Comparison of ENCODE assay signal across 24 cellular contexts in the genomic region with DNA sequence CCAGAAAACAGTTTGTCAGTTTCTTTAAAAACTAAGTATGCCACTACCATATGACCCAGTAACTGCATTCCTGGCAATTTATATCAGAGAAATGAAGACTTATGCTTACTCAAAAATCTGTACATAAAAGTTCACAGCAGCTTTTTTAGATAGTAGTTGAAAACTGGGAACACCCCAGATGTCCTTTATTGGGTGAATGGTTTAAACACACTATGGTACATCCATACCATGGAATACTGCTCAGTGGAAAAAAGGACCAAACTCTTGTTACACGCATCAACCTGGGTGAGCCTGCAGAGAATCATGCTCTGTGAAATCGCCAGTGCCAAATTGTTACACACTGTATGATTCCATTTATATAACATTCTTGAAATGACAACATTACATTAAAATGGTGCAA.
"Had no signal": no experiment of that assay in that cellular context is flagged by ENCODE, and none has a peak within 500 bp of the region (broad histone marks: within the 10 kb centered on the region; RNA-seq: fewer than 3 reads in every experiment).

No MANE protein-coding gene starts in this region.

- H3K9me3 ChIP-seq: colonic mucosa, esophagus squamous epithelium, gastrocnemius medialis, lower lobe of right lung, mucosa of descending colon had no signal

- H3K27ac ChIP-seq: colonic mucosa, epithelial cell of prostate, esophagus squamous epithelium, gastrocnemius medialis, heart right ventricle, left lung, lower lobe of right lung had no signal

- H3K27ac Mint-ChIP-seq: dendritic cell treated with granulocyte-macrophage colony-stimulating factor and Interleukin-4, amounts not matched to agents 40 ng/mL and 50 ng/mL, for 4 days; effector memory CD8-positive, alpha-beta T cell; endodermal cell; mesothelial cell of epicardium; naive B cell had no signal

- H3K4me1 ChIP-seq: colonic mucosa had no signal

- H3K4me3 ChIP-seq: colonic mucosa, esophagus squamous epithelium, gastrocnemius medialis, heart right ventricle, left lung, lower lobe of right lung, mucosa of descending colon had no signal

- ATAC-seq: effector memory CD8-positive, alpha-beta T cell; esophagus mucosa; gastrocnemius medialis; heart right ventricle; left cardiac atrium; left lung; left ventricle myocardium superior; lower lobe of right lung; mucosa of descending colon had no signal

- H3K9me3 Mint-ChIP-seq: effector memory CD8-positive, alpha-beta T cell; endodermal cell had no signal

- DNase-seq: colonic mucosa; cortex of kidney; effector CD8-positive, alpha-beta T cell; effector memory CD8-positive, alpha-beta T cell; endodermal cell; erythroblast; esophagus squamous epithelium; foreskin fibroblast; foreskin melanocyte; gastrocnemius medialis; glutamatergic neuron; heart right ventricle; hippocampal formation; left cardiac atrium; left ventricle myocardium superior; lower lobe of right lung; mesenchymal stem cell; naive B cell had no signal

- H3K36me3 Mint-ChIP-seq: mesothelial cell of epicardium, naive B cell had no signal

- H3K36me3 ChIP-seq: colonic mucosa, esophagus squamous epithelium, gastrocnemius medialis, heart right ventricle, left lung, lower lobe of right lung had no signal

- H3K4me1 Mint-ChIP-seq: naive B cell had no signal

- H3K4me3 Mint-ChIP-seq: dendritic cell treated with granulocyte-macrophage colony-stimulating factor and Interleukin-4, amounts not matched to agents 40 ng/mL and 50 ng/mL, for 4 days; effector memory CD8-positive, alpha-beta T cell; endodermal cell; mesothelial cell of epicardium; naive B cell had no signal
